In genomic region chr11:6674198-6674597, GRCh38 we compare ENCODE assay signal across 19 cellular contexts.
"Had no signal": no experiment of that assay in that cellular context is flagged by ENCODE, and none has a peak within 500 bp of the region (broad histone marks: within the 10 kb centered on the region; RNA-seq: fewer than 3 reads in every experiment).

No MANE protein-coding gene starts in this region.

- ATAC-seq: left colon had no signal

- H3K36me3 ChIP-seq: prostate gland, vagina had no signal

- H3K27me3 ChIP-seq: tibial nerve, vagina had no signal

- H3K27me3 Mint-ChIP-seq: central memory CD8-positive, alpha-beta T cell had no signal

- H3K4me3 ChIP-seq: coronary artery, prostate gland, skin epidermis, tibial nerve, vagina had no signal

- DNase-seq: activated B cell treated with CpG ODN at 0.5 μM for 24 hours; activated CD4-positive, alpha-beta T cell treated with anti-CD3 and anti-CD28 coated beads, Interleukin-2, amount 50 U/mL, for 4 hours; activated naive CD4-positive, alpha-beta T cell treated with anti-CD3 and anti-CD28 coated beads, Interleukin-2, amount 50 U/mL, for 16 hours; immature natural killer cell; left colon; nephron progenitor cell; right cardiac atrium; SHP77 treated with DMSO at 0.1 percent for 48 hours; stimulated activated CD4-positive, alpha-beta T cell treated with anti-CD3 and anti-CD28 coated beads, Interleukin-4, amount 100 ng/mL, for 24 hours; stimulated activated naive CD4-positive, alpha-beta T cell; substantia nigra had no signal

- H3K9me3 Mint-ChIP-seq: activated B cell treated with CpG ODN at 0.5 μM for 24 hours; brain; central memory CD8-positive, alpha-beta T cell; immature natural killer cell; memory B cell; nephron progenitor cell had no signal

- H3K27ac ChIP-seq: coronary artery, prostate gland, tibial nerve, vagina had no signal

- H3K27ac Mint-ChIP-seq: activated B cell treated with CpG ODN at 0.5 μM for 24 hours, brain, immature natural killer cell, memory B cell, nephron progenitor cell had no signal

- H3K9me3 ChIP-seq: prostate gland, tibial nerve, vagina had no signal

- H3K4me1 ChIP-seq: prostate gland had no signal

- H3K4me3 Mint-ChIP-seq: activated B cell treated with CpG ODN at 0.5 μM for 24 hours; brain; central memory CD8-positive, alpha-beta T cell; immature natural killer cell; memory B cell; nephron progenitor cell had no signal

- H3K4me1 Mint-ChIP-seq: activated B cell treated with CpG ODN at 0.5 μM for 24 hours, nephron progenitor cell had no signal
